ENCODE assay signal across 1 cellular context in the genomic region with DNA sequence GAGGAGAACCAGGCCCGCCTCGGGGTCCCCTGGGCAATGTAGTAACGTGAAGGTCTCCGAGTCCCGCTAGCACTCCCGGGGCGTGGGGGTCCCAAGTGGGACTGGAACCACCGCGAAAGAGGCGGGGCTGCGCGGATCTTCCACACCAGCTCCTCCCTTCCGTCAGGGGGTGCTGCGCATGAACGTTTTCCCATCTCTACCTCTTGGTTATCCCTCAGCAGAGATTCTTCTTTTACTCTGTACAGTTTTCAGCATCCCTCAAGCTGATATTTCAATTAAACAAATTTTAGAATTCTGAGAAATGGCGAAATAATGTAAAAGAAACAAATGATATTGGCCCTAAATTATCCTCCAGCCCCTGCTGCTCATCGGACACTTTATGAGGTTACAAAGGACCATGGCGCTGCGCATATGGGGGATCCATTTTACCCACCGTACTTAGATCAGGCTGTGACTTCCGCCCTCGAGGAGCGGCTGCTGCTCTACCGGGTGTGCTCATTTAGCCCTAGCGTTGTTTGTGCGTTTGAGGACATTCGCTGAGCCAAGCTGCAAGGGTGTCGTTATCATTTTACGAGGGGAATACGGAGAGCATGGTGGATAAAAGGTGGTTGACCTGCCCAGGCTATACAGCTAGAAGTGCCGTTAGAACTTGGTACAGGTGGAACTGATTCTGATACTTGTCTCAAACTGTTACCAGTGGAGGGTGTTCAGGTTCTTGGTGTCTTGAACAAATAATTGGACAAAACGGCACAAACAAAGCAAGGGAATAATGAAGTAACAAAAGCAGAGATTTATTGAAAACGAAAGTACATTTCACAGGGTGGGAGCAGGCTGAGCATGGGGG.
A peak's percentile ranks its signal among the peaks of the same experiment; 100 is the strongest.
TF ChIP-seq lines count a peak whose summit lies in the region.

No MANE protein-coding gene starts in this region.

TF ChIP-seq in K562, 482 proteins besides CTCF, POLR2A, EP300 and RAD21 (continued from another document and continues in another):
- TF ChIP-seq, protein P1, sequence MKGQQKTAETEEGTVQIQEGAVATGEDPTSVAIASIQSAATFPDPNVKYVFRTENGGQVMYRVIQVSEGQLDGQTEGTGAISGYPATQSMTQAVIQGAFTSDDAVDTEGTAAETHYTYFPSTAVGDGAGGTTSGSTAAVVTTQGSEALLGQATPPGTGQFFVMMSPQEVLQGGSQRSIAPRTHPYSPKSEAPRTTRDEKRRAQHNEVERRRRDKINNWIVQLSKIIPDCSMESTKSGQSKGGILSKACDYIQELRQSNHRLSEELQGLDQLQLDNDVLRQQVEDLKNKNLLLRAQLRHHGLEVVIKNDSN (CRISPR knock-in tag; IDR thresholded peaks at IDR 0.05), result no peak
- TF ChIP-seq CXXC5 (CRISPR knock-in tag; IDR thresholded peaks at IDR 0.05), result peak; percentile 63
- TF ChIP-seq ZNF224 (CRISPR knock-in tag; IDR thresholded peaks at IDR 0.05), result no peak
- no peak for TF ChIP-seq TAL1 (IDR thresholded peaks at IDR 0.05)
- TF ChIP-seq, protein P2, sequence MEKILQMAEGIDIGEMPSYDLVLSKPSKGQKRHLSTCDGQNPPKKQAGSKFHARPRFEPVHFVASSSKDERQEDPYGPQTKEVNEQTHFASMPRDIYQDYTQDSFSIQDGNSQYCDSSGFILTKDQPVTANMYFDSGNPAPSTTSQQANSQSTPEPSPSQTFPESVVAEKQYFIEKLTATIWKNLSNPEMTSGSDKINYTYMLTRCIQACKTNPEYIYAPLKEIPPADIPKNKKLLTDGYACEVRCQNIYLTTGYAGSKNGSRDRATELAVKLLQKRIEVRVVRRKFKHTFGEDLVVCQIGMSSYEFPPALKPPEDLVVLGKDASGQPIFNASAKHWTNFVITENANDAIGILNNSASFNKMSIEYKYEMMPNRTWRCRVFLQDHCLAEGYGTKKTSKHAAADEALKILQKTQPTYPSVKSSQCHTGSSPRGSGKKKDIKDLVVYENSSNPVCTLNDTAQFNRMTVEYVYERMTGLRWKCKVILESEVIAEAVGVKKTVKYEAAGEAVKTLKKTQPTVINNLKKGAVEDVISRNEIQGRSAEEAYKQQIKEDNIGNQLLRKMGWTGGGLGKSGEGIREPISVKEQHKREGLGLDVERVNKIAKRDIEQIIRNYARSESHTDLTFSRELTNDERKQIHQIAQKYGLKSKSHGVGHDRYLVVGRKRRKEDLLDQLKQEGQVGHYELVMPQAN (IDR thresholded peaks at IDR 0.05; ENCODE audit: borderline replicate concordance), result no peak; the same call in 1 of the 2 replicates
- no peak for TF ChIP-seq HMG20B (CRISPR knock-in tag; IDR thresholded peaks at IDR 0.05)
- TF ChIP-seq YY1 (IDR thresholded peaks at IDR 0.05; ENCODE audit: borderline replicate concordance in 1 of 3, control insufficient read depth in 1 of 3, extremely low read depth in 1 of 3, insufficient read depth in 3 of 3, insufficient read length in 1 of 3, insufficient replicate concordance in 2 of 3, low read depth in 1 of 3, low read length in 2 of 3), result peak; percentile 93 to 99 (median 99)
- TF ChIP-seq, protein P3, sequence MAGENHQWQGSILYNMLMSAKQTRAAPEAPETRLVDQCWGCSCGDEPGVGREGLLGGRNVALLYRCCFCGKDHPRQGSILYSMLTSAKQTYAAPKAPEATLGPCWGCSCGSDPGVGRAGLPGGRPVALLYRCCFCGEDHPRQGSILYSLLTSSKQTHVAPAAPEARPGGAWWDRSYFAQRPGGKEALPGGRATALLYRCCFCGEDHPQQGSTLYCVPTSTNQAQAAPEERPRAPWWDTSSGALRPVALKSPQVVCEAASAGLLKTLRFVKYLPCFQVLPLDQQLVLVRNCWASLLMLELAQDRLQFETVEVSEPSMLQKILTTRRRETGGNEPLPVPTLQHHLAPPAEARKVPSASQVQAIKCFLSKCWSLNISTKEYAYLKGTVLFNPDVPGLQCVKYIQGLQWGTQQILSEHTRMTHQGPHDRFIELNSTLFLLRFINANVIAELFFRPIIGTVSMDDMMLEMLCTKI (IDR thresholded peaks at IDR 0.05; ENCODE audit: partially characterized antibody), result no peak
- TF ChIP-seq EZH2 (IDR thresholded peaks at IDR 0.05; ENCODE audit: borderline replicate concordance, low read depth, low read length), result no peak
- no peak for TF ChIP-seq SETDB1 (IDR thresholded peaks at IDR 0.05; ENCODE audit: low read length)
- TF ChIP-seq, protein P4, sequence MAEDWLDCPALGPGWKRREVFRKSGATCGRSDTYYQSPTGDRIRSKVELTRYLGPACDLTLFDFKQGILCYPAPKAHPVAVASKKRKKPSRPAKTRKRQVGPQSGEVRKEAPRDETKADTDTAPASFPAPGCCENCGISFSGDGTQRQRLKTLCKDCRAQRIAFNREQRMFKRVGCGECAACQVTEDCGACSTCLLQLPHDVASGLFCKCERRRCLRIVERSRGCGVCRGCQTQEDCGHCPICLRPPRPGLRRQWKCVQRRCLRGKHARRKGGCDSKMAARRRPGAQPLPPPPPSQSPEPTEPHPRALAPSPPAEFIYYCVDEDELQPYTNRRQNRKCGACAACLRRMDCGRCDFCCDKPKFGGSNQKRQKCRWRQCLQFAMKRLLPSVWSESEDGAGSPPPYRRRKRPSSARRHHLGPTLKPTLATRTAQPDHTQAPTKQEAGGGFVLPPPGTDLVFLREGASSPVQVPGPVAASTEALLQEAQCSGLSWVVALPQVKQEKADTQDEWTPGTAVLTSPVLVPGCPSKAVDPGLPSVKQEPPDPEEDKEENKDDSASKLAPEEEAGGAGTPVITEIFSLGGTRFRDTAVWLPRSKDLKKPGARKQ (CRISPR knock-in tag; IDR thresholded peaks at IDR 0.05), result no peak
- no peak for TF ChIP-seq SAFB2 (IDR thresholded peaks at IDR 0.05; ENCODE audit: borderline replicate concordance, low read depth, low read length, severe bottlenecking)
- no peak for TF ChIP-seq SAFB (IDR thresholded peaks at IDR 0.05; ENCODE audit: borderline replicate concordance, low read depth, low read length)
- TF ChIP-seq KDM1A (IDR thresholded peaks at IDR 0.05), result 0 out of 4 replicates have a peak, but pooled peaks of 1 of the 2 experiments have one; percentile 6
- no peak for TF ChIP-seq TCF3 (CRISPR knock-in tag; IDR thresholded peaks at IDR 0.05)
- no peak for TF ChIP-seq HNRNPH1 (optimal IDR thresholded peaks at IDR 0.05; ENCODE audit: low read depth, low read length)
- TF ChIP-seq, protein P5, sequence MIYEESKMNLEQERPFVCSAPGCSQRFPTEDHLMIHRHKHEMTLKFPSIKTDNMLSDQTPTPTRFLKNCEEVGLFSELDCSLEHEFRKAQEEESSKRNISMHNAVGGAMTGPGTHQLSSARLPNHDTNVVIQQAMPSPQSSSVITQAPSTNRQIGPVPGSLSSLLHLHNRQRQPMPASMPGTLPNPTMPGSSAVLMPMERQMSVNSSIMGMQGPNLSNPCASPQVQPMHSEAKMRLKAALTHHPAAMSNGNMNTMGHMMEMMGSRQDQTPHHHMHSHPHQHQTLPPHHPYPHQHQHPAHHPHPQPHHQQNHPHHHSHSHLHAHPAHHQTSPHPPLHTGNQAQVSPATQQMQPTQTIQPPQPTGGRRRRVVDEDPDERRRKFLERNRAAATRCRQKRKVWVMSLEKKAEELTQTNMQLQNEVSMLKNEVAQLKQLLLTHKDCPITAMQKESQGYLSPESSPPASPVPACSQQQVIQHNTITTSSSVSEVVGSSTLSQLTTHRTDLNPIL (CRISPR knock-in tag; IDR thresholded peaks at IDR 0.05), result no peak
- TF ChIP-seq ZNF696 (CRISPR knock-in tag; conservative IDR thresholded peaks at IDR 0.05), result no peak
- no peak for TF ChIP-seq FOXJ3 (CRISPR knock-in tag; IDR thresholded peaks at IDR 0.05)
- no peak for TF ChIP-seq ZNF12 (CRISPR knock-in tag; IDR thresholded peaks at IDR 0.05)
- no peak for TF ChIP-seq TGIF2 (CRISPR knock-in tag; IDR thresholded peaks at IDR 0.05)
- TF ChIP-seq, protein P6, sequence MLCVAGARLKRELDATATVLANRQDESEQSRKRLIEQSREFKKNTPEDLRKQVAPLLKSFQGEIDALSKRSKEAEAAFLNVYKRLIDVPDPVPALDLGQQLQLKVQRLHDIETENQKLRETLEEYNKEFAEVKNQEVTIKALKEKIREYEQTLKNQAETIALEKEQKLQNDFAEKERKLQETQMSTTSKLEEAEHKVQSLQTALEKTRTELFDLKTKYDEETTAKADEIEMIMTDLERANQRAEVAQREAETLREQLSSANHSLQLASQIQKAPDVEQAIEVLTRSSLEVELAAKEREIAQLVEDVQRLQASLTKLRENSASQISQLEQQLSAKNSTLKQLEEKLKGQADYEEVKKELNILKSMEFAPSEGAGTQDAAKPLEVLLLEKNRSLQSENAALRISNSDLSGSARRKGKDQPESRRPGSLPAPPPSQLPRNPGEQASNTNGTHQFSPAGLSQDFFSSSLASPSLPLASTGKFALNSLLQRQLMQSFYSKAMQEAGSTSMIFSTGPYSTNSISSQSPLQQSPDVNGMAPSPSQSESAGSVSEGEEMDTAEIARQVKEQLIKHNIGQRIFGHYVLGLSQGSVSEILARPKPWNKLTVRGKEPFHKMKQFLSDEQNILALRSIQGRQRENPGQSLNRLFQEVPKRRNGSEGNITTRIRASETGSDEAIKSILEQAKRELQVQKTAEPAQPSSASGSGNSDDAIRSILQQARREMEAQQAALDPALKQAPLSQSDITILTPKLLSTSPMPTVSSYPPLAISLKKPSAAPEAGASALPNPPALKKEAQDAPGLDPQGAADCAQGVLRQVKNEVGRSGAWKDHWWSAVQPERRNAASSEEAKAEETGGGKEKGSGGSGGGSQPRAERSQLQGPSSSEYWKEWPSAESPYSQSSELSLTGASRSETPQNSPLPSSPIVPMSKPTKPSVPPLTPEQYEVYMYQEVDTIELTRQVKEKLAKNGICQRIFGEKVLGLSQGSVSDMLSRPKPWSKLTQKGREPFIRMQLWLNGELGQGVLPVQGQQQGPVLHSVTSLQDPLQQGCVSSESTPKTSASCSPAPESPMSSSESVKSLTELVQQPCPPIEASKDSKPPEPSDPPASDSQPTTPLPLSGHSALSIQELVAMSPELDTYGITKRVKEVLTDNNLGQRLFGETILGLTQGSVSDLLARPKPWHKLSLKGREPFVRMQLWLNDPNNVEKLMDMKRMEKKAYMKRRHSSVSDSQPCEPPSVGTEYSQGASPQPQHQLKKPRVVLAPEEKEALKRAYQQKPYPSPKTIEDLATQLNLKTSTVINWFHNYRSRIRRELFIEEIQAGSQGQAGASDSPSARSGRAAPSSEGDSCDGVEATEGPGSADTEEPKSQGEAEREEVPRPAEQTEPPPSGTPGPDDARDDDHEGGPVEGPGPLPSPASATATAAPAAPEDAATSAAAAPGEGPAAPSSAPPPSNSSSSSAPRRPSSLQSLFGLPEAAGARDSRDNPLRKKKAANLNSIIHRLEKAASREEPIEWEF (CRISPR knock-in tag; IDR thresholded peaks at IDR 0.05), result no peak
- peak; percentile 59 for TF ChIP-seq POU5F1 (IDR thresholded peaks at IDR 0.05; ENCODE audit: borderline replicate concordance, low read depth, low read length, partially characterized antibody)
- TF ChIP-seq ZNF408 (CRISPR knock-in tag; IDR thresholded peaks at IDR 0.05; ENCODE audit: low read depth), result no peak
- TF ChIP-seq ZNF316 (IDR thresholded peaks at IDR 0.05), result no peak
- no peak for TF ChIP-seq RBM22 (IDR thresholded peaks at IDR 0.05; ENCODE audit: low read depth, low read length, poor library complexity, severe bottlenecking)
- TF ChIP-seq MCM7 (IDR thresholded peaks at IDR 0.05), result no peak
- TF ChIP-seq, protein P7, sequence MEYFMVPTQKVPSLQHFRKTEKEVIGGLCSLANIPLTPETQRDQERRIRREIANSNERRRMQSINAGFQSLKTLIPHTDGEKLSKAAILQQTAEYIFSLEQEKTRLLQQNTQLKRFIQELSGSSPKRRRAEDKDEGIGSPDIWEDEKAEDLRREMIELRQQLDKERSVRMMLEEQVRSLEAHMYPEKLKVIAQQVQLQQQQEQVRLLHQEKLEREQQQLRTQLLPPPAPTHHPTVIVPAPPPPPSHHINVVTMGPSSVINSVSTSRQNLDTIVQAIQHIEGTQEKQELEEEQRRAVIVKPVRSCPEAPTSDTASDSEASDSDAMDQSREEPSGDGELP (CRISPR knock-in tag; IDR thresholded peaks at IDR 0.05; ENCODE audit: borderline replicate concordance), result no peak
- TF ChIP-seq SRSF1 (IDR thresholded peaks at IDR 0.05; ENCODE audit: low read depth, low read length), result no peak
- no peak for TF ChIP-seq PTRF (tag; IDR thresholded peaks at IDR 0.05)
- peak; percentile 97 for TF ChIP-seq TCF7L2 (IDR thresholded peaks at IDR 0.05; ENCODE audit: low read depth, low read length)
- TF ChIP-seq MAFF (IDR thresholded peaks at IDR 0.05; ENCODE audit: low read length), result no peak
- TF ChIP-seq MTA3 (IDR thresholded peaks at IDR 0.05; ENCODE audit: borderline replicate concordance), result 0 out of 2 replicates have a peak, but pooled peaks have one; percentile 21
- no peak for TF ChIP-seq ZNF707 (CRISPR knock-in tag; conservative IDR thresholded peaks at IDR 0.05)
- no peak for TF ChIP-seq PRMT5 (CRISPR knock-in tag; IDR thresholded peaks at IDR 0.05)
- TF ChIP-seq ZNF589 (CRISPR knock-in tag; IDR thresholded peaks at IDR 0.05; ENCODE audit: low read depth), result peak; percentile 15; the same call in 1 of the 2 replicates
- no peak for TF ChIP-seq LEF1 (IDR thresholded peaks at IDR 0.05)
- TF ChIP-seq NCOR1 (IDR thresholded peaks at IDR 0.05), result no peak
- no peak for TF ChIP-seq ZNF41 (CRISPR knock-in tag; conservative IDR thresholded peaks at IDR 0.05)
- TF ChIP-seq ZNF23 (CRISPR knock-in tag; IDR thresholded peaks at IDR 0.05), result no peak
- TF ChIP-seq ZNF644 (tag; IDR thresholded peaks at IDR 0.05; ENCODE audit: low read depth), result peak; percentile 45; the same call in 1 of the 2 replicates
- TF ChIP-seq, protein P8, sequence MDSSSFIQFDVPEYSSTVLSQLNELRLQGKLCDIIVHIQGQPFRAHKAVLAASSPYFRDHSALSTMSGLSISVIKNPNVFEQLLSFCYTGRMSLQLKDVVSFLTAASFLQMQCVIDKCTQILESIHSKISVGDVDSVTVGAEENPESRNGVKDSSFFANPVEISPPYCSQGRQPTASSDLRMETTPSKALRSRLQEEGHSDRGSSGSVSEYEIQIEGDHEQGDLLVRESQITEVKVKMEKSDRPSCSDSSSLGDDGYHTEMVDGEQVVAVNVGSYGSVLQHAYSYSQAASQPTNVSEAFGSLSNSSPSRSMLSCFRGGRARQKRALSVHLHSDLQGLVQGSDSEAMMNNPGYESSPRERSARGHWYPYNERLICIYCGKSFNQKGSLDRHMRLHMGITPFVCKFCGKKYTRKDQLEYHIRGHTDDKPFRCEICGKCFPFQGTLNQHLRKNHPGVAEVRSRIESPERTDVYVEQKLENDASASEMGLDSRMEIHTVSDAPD (CRISPR knock-in tag; IDR thresholded peaks at IDR 0.05), result no peak
- TF ChIP-seq TSC22D4 (tag; IDR thresholded peaks at IDR 0.05), result no peak
- TF ChIP-seq ZNF263 (CRISPR knock-in tag; IDR thresholded peaks at IDR 0.05; ENCODE audit: borderline replicate concordance), result peak; percentile 40; the same call in 1 of the 2 replicates
- peak; percentile 59 for TF ChIP-seq C11orf30 (IDR thresholded peaks at IDR 0.05; ENCODE audit: low read depth)
- no peak for TF ChIP-seq ZNF217 (CRISPR knock-in tag; IDR thresholded peaks at IDR 0.05)
- no peak for TF ChIP-seq YBX1 (IDR thresholded peaks at IDR 0.05)
- TF ChIP-seq, protein P9, sequence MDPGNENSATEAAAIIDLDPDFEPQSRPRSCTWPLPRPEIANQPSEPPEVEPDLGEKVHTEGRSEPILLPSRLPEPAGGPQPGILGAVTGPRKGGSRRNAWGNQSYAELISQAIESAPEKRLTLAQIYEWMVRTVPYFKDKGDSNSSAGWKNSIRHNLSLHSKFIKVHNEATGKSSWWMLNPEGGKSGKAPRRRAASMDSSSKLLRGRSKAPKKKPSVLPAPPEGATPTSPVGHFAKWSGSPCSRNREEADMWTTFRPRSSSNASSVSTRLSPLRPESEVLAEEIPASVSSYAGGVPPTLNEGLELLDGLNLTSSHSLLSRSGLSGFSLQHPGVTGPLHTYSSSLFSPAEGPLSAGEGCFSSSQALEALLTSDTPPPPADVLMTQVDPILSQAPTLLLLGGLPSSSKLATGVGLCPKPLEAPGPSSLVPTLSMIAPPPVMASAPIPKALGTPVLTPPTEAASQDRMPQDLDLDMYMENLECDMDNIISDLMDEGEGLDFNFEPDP (CRISPR knock-in tag; IDR thresholded peaks at IDR 0.05), result no peak
- TF ChIP-seq ZNF764 (CRISPR knock-in tag; IDR thresholded peaks at IDR 0.05; ENCODE audit: low read depth), result no peak
